ENCODE assay signal across 1 cellular context in genomic region chr5:61768692-61769281, GRCh38.
TF ChIP-seq lines count a peak whose summit lies in the region.

No MANE protein-coding gene starts in this region.

TF ChIP-seq in K562, 482 proteins besides CTCF, POLR2A, EP300 and RAD21 (continued from another document):
- TF ChIP-seq VEZF1 (CRISPR knock-in tag; IDR thresholded peaks at IDR 0.05) (no peak), ZKSCAN1 (IDR thresholded peaks at IDR 0.05; ENCODE audit: low read depth, low read length) (no peak), SMC3 (conservative IDR thresholded peaks at IDR 0.05; ENCODE audit: insufficient read depth, low read depth, low read length) (peak; percentile 41; the same call in 1 of the 2 replicates), RBM39 (optimal IDR thresholded peaks at IDR 0.05; ENCODE audit: low read depth, low read length) (no peak), XRCC3 (IDR thresholded peaks at IDR 0.05) (no peak), TCF3 (CRISPR knock-in tag; IDR thresholded peaks at IDR 0.05) (no peak), E2F1 (CRISPR knock-in tag; IDR thresholded peaks at IDR 0.05) (no peak), MXD1 (CRISPR knock-in tag; IDR thresholded peaks at IDR 0.05; ENCODE audit: borderline replicate concordance, poor library complexity, severe bottlenecking) (no peak), ZNF311 (CRISPR knock-in tag; IDR thresholded peaks at IDR 0.05) (no peak), TEAD1 (CRISPR knock-in tag; IDR thresholded peaks at IDR 0.05) (peak; percentile 77 to 95), DNMT1 (IDR thresholded peaks at IDR 0.05) (no peak), ZKSCAN8 (CRISPR knock-in tag; IDR thresholded peaks at IDR 0.05) (no peak), MITF (IDR thresholded peaks at IDR 0.05) (no peak), ZNF551 (CRISPR knock-in tag; IDR thresholded peaks at IDR 0.05) (no peak), SOX6 (IDR thresholded peaks at IDR 0.05) (no peak), GATAD2B (IDR thresholded peaks at IDR 0.05; ENCODE audit: borderline replicate concordance) (no peak), ARID1B (IDR thresholded peaks at IDR 0.05) (no peak), TEAD4 (IDR thresholded peaks at IDR 0.05; ENCODE audit: low read length) (peak; percentile 67), TEAD4 (CRISPR knock-in tag; IDR thresholded peaks at IDR 0.05; ENCODE audit: borderline replicate concordance) (no peak), ZNF253 (CRISPR knock-in tag; conservative IDR thresholded peaks at IDR 0.05) (no peak), TEAD2 (tag; IDR thresholded peaks at IDR 0.05) (peak; percentile 79), SMARCB1 (IDR thresholded peaks at IDR 0.05; ENCODE audit: insufficient read length, low read depth) (no peak), TBP (optimal IDR thresholded peaks at IDR 0.05; ENCODE audit: low read depth, low read length) (no peak), SNAPC5 (CRISPR knock-in tag; IDR thresholded peaks at IDR 0.05) (no peak)
- TF ChIP-seq, protein P1, sequence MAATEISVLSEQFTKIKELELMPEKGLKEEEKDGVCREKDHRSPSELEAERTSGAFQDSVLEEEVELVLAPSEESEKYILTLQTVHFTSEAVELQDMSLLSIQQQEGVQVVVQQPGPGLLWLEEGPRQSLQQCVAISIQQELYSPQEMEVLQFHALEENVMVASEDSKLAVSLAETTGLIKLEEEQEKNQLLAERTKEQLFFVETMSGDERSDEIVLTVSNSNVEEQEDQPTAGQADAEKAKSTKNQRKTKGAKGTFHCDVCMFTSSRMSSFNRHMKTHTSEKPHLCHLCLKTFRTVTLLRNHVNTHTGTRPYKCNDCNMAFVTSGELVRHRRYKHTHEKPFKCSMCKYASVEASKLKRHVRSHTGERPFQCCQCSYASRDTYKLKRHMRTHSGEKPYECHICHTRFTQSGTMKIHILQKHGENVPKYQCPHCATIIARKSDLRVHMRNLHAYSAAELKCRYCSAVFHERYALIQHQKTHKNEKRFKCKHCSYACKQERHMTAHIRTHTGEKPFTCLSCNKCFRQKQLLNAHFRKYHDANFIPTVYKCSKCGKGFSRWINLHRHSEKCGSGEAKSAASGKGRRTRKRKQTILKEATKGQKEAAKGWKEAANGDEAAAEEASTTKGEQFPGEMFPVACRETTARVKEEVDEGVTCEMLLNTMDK (IDR thresholded peaks at IDR 0.05; ENCODE audit: borderline replicate concordance, insufficient read depth, low read depth, low read length, poor library complexity, severe bottlenecking): peak; percentile 95
- TF ChIP-seq, protein P2, sequence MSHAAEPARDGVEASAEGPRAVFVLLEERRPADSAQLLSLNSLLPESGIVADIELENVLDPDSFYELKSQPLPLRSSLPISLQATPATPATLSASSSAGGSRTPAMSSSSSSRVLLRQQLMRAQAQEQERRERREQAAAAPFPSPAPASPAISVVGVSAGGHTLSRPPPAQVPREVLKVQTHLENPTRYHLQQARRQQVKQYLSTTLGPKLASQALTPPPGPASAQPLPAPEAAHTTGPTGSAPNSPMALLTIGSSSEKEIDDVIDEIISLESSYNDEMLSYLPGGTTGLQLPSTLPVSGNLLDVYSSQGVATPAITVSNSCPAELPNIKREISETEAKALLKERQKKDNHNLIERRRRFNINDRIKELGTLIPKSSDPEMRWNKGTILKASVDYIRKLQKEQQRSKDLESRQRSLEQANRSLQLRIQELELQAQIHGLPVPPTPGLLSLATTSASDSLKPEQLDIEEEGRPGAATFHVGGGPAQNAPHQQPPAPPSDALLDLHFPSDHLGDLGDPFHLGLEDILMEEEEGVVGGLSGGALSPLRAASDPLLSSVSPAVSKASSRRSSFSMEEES (CRISPR knock-in tag; IDR thresholded peaks at IDR 0.05): no peak
- TF ChIP-seq, protein P3, sequence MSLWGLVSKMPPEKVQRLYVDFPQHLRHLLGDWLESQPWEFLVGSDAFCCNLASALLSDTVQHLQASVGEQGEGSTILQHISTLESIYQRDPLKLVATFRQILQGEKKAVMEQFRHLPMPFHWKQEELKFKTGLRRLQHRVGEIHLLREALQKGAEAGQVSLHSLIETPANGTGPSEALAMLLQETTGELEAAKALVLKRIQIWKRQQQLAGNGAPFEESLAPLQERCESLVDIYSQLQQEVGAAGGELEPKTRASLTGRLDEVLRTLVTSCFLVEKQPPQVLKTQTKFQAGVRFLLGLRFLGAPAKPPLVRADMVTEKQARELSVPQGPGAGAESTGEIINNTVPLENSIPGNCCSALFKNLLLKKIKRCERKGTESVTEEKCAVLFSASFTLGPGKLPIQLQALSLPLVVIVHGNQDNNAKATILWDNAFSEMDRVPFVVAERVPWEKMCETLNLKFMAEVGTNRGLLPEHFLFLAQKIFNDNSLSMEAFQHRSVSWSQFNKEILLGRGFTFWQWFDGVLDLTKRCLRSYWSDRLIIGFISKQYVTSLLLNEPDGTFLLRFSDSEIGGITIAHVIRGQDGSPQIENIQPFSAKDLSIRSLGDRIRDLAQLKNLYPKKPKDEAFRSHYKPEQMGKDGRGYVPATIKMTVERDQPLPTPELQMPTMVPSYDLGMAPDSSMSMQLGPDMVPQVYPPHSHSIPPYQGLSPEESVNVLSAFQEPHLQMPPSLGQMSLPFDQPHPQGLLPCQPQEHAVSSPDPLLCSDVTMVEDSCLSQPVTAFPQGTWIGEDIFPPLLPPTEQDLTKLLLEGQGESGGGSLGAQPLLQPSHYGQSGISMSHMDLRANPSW (CRISPR knock-in tag; IDR thresholded peaks at IDR 0.05): no peak
